In the genomic region with DNA sequence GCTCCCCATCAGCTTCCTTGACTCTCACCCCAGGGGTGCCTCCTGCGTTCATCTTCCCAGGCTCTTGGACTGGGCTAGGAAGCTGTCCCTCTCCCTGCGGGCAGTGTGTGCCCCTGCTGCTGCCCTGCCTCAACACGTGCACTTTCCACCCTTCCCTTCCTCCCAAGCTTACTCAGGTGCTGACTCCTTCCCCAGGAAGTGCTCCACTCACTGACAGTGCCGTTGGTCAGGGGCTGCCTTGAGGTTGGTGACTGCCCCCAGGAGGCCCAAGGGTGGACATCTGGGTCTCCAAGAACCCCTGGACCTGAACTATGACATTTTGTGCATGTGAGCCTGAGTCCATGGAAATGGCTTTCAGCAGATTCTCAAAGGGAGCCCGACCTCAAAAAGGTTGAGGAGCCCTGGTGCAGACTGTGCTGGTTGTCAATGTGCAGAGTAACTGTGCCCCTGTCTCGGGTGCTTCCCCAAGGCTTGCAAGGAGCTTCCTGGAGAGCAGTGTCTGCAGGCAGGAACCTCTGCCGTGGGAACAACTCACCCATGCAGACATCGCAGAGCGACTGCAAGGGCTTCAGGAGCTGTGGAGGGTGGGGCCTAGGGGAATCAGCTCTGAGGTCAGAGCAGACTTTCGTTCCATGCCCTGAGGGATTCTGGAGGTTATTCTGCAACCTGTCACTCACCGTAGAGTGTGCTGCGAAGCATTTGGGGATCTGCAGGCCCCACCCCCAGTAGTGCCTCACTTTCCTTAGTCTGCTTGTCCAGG, we compare ENCODE assay signal across 12 cellular contexts.
DNase-seq lines count a peak whose midpoint lies in the region; ATAC-seq, FAIRE-seq and TF ChIP-seq lines count a peak whose summit lies in the region.
"Had no signal": no experiment of that assay in that cellular context is flagged by ENCODE, and none has a peak within 500 bp of the region (broad histone marks: within the 10 kb centered on the region; RNA-seq: fewer than 3 reads in every experiment).

No MANE protein-coding gene starts in this region.

- H3K4me3 ChIP-seq in SK-N-SH (ENCODE audit: low read depth in 2 of 2, low read length in 1 of 2), result no peak overlapping the region
- no peak overlapping the region for H3K4me3 ChIP-seq in bronchial epithelial cell (ENCODE audit: low read depth, low read length)
- no peak overlapping the region for H3K4me3 ChIP-seq in thyroid gland (replicated peaks in 1 of 3)

- H3K27ac ChIP-seq in SK-N-SH (ENCODE audit: low read depth in 2 of 2, low read length in 1 of 2), result peak overlapping the region; percentile 100
- peak overlapping the region; percentile 90 to 95 (median 92) for H3K27ac ChIP-seq in thyroid gland
- H3K27ac ChIP-seq: KMS-11 had no signal

- H3K27me3 ChIP-seq in SK-N-SH (ENCODE audit: insufficient read depth) (no peaks in the 10 kb centered on the region), bronchial epithelial cell (ENCODE audit: control insufficient read depth, insufficient read depth, low read length) (no peaks in the 10 kb centered on the region), thyroid gland (no peaks in the 10 kb centered on the region)

- H3F3A ChIP-seq in SK-N-SH (replicated peaks; ENCODE audit: insufficient read depth), result peaks cover 17% of the 10 kb centered on the region

- ATAC-seq in SK-N-SH treated with all-trans-retinoic acid at 6 μM for 48 hours, result no peak
- no peak for ATAC-seq in GM19397 (IDR thresholded peaks at IDR 0.05; ENCODE audit: unreplicated experiment)
- no peak for ATAC-seq in GM19351 (IDR thresholded peaks at IDR 0.05; ENCODE audit: unreplicated experiment)
- ATAC-seq: activated naive CD8-positive, alpha-beta T cell treated with anti-CD3 and anti-CD28 coated beads, Interleukin-2, amount 50 U/mL, for 24 hours; sciatic nerve had no signal

- H2AFZ ChIP-seq in SK-N-SH (ENCODE audit: low read depth), result no peak overlapping the region

- CTCF ChIA-PET in SK-N-SH (lab: Yijun Ruan, JAX), result interaction anchor here (0.6 to 2.4 kb wide), 4 partner anchors 10 to 1368 kb away, joined by 3 to 15 read pairs (median 7); no protein-coding TSS in a partner anchor

- peaks cover 8 to 10% of the 10 kb centered on the region in 2 experiments for H3K36me3 ChIP-seq in SK-N-SH (replicated peaks in 1 of 2; ENCODE audit: control insufficient read depth in 1 of 2, insufficient read depth in 2 of 2, low read length in 1 of 2)
- peaks cover 8% of the 10 kb centered on the region for H3K36me3 ChIP-seq in bronchial epithelial cell (ENCODE audit: control insufficient read depth, insufficient read depth, low read length)
- peaks cover 15 to 19% of the 10 kb centered on the region in 2 donors for H3K36me3 ChIP-seq in thyroid gland

- TF ChIP-seq EP300 in SK-N-SH (IDR thresholded peaks at IDR 0.05; ENCODE audit: borderline replicate concordance in 1 of 2, low read depth in 1 of 2, low read length in 1 of 2), result no peak

- no peak overlapping the region for H3K4me2 ChIP-seq in SK-N-SH
- H3K4me2 ChIP-seq: KMS-11 had no signal

- H3K9me3 ChIP-seq in SK-N-SH (no peaks in the 10 kb centered on the region), thyroid gland (no peaks in the 10 kb centered on the region)

- TF ChIP-seq RAD21 in SK-N-SH (IDR thresholded peaks at IDR 0.05; ENCODE audit: low read length), result 0 out of 2 replicates have a peak, but pooled peaks have one; percentile 5

- DNase-seq in SK-N-SH (no peak), bronchial epithelial cell (ENCODE audit: low read depth) (peak; percentile 29), lung microvascular endothelial cell (ENCODE audit: low read depth in 2 of 2) (peak; percentile 12 to 35), thyroid gland (peak in 1 of 2 donors; percentile 38)
- DNase-seq in activated naive CD4-positive, alpha-beta T cell treated with Interleukin-2 at 50 U/mL for 16 hours, result no peak
- DNase-seq: 8988T; activated naive CD8-positive, alpha-beta T cell treated with anti-CD3 and anti-CD28 coated beads, Interleukin-2, amount 50 U/mL, for 24 hours had no signal

- H3K4me1 ChIP-seq in SK-N-SH (ENCODE audit: control insufficient read depth in 1 of 2, insufficient read depth in 2 of 2, low read depth in 1 of 2, low read length in 1 of 2) (peaks cover 41 to 80% of the 10 kb centered on the region in 2 experiments), thyroid gland (peaks cover 54 to 65% of the 10 kb centered on the region in 2 donors)

- H3K79me2 ChIP-seq in SK-N-SH (ENCODE audit: insufficient read depth), result peaks cover 8% of the 10 kb centered on the region; the same call in 1 of the 2 replicates

- intact Hi-C loops in thyroid gland (cut with DNase I), result no loop called here

- TF ChIP-seq CTCF in SK-N-SH (IDR thresholded peaks at IDR 0.05), result no peak
- TF ChIP-seq CTCF in bronchial epithelial cell (IDR thresholded peaks at IDR 0.05; ENCODE audit: insufficient read depth, low read length, severe bottlenecking), result no peak
- no peak for TF ChIP-seq CTCF in thyroid gland (IDR thresholded peaks at IDR 0.05)

- no peak for TF ChIP-seq POLR2A in thyroid gland (IDR thresholded peaks at IDR 0.05)

- H3K9me2 ChIP-seq in SK-N-SH, result no peaks in the 10 kb centered on the region

- POLR2A ChIA-PET in SK-N-SH (lab: Yijun Ruan, JAX), result interaction anchor here (0.5 to 1.2 kb wide), 3 partner anchors 17 to 306 kb away, joined by 3 to 5 read pairs (median 3); no protein-coding TSS in a partner anchor

- no peak for FAIRE-seq in bronchial epithelial cell (lab: Jason Lieb, UNC)

- no peaks in the 10 kb centered on the region for H4K20me1 ChIP-seq in SK-N-SH (ENCODE audit: insufficient read depth)

- H3K9ac ChIP-seq in SK-N-SH, result peak overlapping the region; percentile 25; the same call in 1 of the 2 replicates
- H3K9ac ChIP-seq: KMS-11 had no signal

- WGBS in SK-N-SH (ENCODE audit: low lambda C conversion rate), result 87% methylated on average over 10 of the region's 12 CpGs
- 63 to 71% methylated on average over 10 to 12 of the region's 12 CpGs for WGBS in thyroid gland, 2 donors

TF ChIP-seq in SK-N-SH, 30 proteins besides CTCF, POLR2A, EP300 and RAD21:
- TF ChIP-seq GATA2 (CRISPR knock-in tag; IDR thresholded peaks at IDR 0.05), result no peak
- no peak for TF ChIP-seq USF1 (IDR thresholded peaks at IDR 0.05; ENCODE audit: borderline replicate concordance, low read depth)
- TF ChIP-seq RFX5 (IDR thresholded peaks at IDR 0.05; ENCODE audit: low read length), result no peak
- TF ChIP-seq YY1 (IDR thresholded peaks at IDR 0.05; ENCODE audit: low read depth), result no peak
- TF ChIP-seq RXRA (IDR thresholded peaks at IDR 0.05; ENCODE audit: borderline replicate concordance, low read depth), result no peak
- TF ChIP-seq MEF2A (IDR thresholded peaks at IDR 0.05; ENCODE audit: borderline replicate concordance, low read depth), result no peak
- TF ChIP-seq TAF1 (IDR thresholded peaks at IDR 0.05; ENCODE audit: borderline replicate concordance, low read depth, low read length), result no peak
- TF ChIP-seq ELF1 (IDR thresholded peaks at IDR 0.05), result no peak
- TF ChIP-seq JUND (IDR thresholded peaks at IDR 0.05), result no peak
- TF ChIP-seq FOSL2 (IDR thresholded peaks at IDR 0.05; ENCODE audit: borderline replicate concordance, low read depth), result no peak
- TF ChIP-seq NFIC (IDR thresholded peaks at IDR 0.05; ENCODE audit: borderline replicate concordance), result no peak
TF ChIP-seq in SK-N-SH: peak in this region for 0.

TF ChIP-seq in SK-N-SH treated with all-trans-retinoic acid at 6 μM for 48 hours, 23 proteins besides CTCF, POLR2A, EP300 and RAD21:
- TF ChIP-seq ARNTL (CRISPR knock-in tag; IDR thresholded peaks at IDR 0.05; ENCODE audit: borderline replicate concordance, low read depth) (no peak), TCF4 (CRISPR knock-in tag; IDR thresholded peaks at IDR 0.05; ENCODE audit: borderline replicate concordance) (no peak)
- TF ChIP-seq, protein P1, sequence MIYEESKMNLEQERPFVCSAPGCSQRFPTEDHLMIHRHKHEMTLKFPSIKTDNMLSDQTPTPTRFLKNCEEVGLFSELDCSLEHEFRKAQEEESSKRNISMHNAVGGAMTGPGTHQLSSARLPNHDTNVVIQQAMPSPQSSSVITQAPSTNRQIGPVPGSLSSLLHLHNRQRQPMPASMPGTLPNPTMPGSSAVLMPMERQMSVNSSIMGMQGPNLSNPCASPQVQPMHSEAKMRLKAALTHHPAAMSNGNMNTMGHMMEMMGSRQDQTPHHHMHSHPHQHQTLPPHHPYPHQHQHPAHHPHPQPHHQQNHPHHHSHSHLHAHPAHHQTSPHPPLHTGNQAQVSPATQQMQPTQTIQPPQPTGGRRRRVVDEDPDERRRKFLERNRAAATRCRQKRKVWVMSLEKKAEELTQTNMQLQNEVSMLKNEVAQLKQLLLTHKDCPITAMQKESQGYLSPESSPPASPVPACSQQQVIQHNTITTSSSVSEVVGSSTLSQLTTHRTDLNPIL (CRISPR knock-in tag; IDR thresholded peaks at IDR 0.05; ENCODE audit: low read depth), result no peak

Comparison
In these comparisons a context has a peak if more than half of its experiments do, and no peak if none do; other contexts are left out.
1. DNase-seq: peak in bronchial epithelial cell (single experiment) and lung microvascular endothelial cell (2 of 2); none in SK-N-SH (single experiment) and activated naive CD4-positive, alpha-beta T cell treated with Interleukin-2 at 50 U/mL for 16 hours (single experiment).